Comparison of ENCODE assay signal across 8 cellular contexts in the genomic region with DNA sequence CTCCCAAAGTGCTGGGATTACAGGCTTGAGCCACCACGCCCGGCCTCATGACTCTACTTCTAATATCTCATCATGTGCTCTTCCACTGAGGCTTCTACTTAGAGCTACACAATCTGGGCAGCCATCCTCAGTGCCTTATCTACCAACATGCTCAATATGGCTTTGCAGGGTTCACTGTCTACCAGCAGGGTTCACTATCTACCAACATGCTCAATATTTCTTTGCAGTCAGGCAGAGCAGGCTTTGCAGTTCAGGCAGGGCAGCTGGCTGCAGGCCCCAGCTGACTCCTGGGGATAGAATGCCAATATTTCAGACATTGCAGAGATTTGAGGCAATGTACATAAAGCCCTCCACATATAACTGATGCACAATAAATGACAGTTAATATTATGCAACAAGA. TPM values are rescaled to one million over a fixed set of nuclear protein-coding genes. Genes with fewer than 3 reads are reported as not detected.
DNase-seq lines count a peak whose midpoint lies in the region; ATAC-seq and TF ChIP-seq lines count a peak whose summit lies in the region.

No MANE protein-coding gene starts in this region.

- TF ChIP-seq CTCF in NB4 (IDR thresholded peaks at IDR 0.05; ENCODE audit: low read depth, low read length) (peak; percentile 41), mucosa of descending colon (IDR thresholded peaks at IDR 0.05) (peak; percentile 10)

- intact Hi-C loops in mucosa of descending colon (cut with DNase I, micrococcal nuclease): loop anchor here (5.0 to 10.0 kb wide), 2 partner anchors 157 to 160 kb away; no protein-coding TSS in a partner anchor

- DNase-seq in AG08395 (ENCODE audit: low spot score): peak; percentile 46
- DNase-seq in NB4 (ENCODE audit: low read depth): peak; percentile 59
- DNase-seq in cerebellum (ENCODE audit: low spot score): peak; percentile 15
- DNase-seq in mucosa of descending colon: peak in 1 of 3 donors; percentile 70
- no peak for DNase-seq in putamen (ENCODE audit: low spot score)
- DNase-seq in NCI-H1105 treated with DMSO at 0.1 percent for 48 hours (lab: John Stamatoyannopoulos, UW): no peak
- DNase-seq in activated effector memory CD4-positive, alpha-beta T cell treated with anti-CD3 and anti-CD28 coated beads, Interleukin-2, amount 50 U/mL, for 16 hours: no peak

- ATAC-seq in GM18505 (IDR thresholded peaks at IDR 0.05; ENCODE audit: unreplicated experiment): peak; percentile 59
- peak; percentile 92 for ATAC-seq in mucosa of descending colon

- no peaks in the 10 kb centered on the region for H3K36me3 ChIP-seq in mucosa of descending colon (ENCODE audit: low read depth)

- H3K9me3 ChIP-seq in mucosa of descending colon: no peaks in the 10 kb centered on the region

- no peak overlapping the region for H3K4me3 ChIP-seq in NB4 (ENCODE audit: low read depth, low read length)
- H3K4me3 ChIP-seq in mucosa of descending colon: no peak overlapping the region

- TF ChIP-seq POLR2A in GM18505 (IDR thresholded peaks at IDR 0.05; ENCODE audit: borderline replicate concordance, extremely low read depth, insufficient read depth, insufficient read length) (no peak), NB4 (IDR thresholded peaks at IDR 0.05; ENCODE audit: extremely low read depth, insufficient read length) (no peak)

- no peaks in the 10 kb centered on the region for H3K4me1 ChIP-seq in mucosa of descending colon (ENCODE audit: low read depth)

RNA-seq across cellular contexts. Expression of gene PKD2, which starts 47.5 kb away (rescaled TPM):
- total RNA-seq in cerebellum (46.5 TPM), mucosa of descending colon (10 to 100 TPM in 1 of 3 donors, 1 to 10 TPM in 2; 7.0 to 53.3 (median 7.4) TPM)

Comparison
In these comparisons a context has a peak if more than half of its experiments do, and no peak if none do; other contexts are left out.
1. DNase-seq: peak in AG08395 (single experiment), NB4 (single experiment) and cerebellum (single experiment); none in putamen (single experiment), NCI-H1105 treated with DMSO at 0.1 percent for 48 hours (single experiment) and activated effector memory CD4-positive, alpha-beta T cell treated with anti-CD3 and anti-CD28 coated beads, Interleukin-2, amount 50 U/mL, for 16 hours (single experiment).